ENCODE assay signal across 8 cellular contexts in genomic region chr13:21176195-21176981, GRCh38. TPM values are rescaled to one million over a fixed set of nuclear protein-coding genes. Genes with fewer than 3 reads are reported as not detected.
DNase-seq lines count a peak whose midpoint lies in the region; TF ChIP-seq lines count a peak whose summit lies in the region.

TSS of gene MRPL57 (plus strand) at chr13:21176658. CDS start at chr13:21176917, 259 bp downstream.
TSS of gene SKA3 (minus strand) at chr13:21176552. CDS start at chr13:21176477, 75 bp downstream.

- no peaks in the 10 kb centered on the region for H3K9me3 Mint-ChIP-seq in activated naive CD4-positive, alpha-beta T cell treated with anti-CD3 and anti-CD28 coated beads, Interleukin-2, amount 10 ng/mL, durations not matched to agents 7 days and 5 days

- peak within 1 kb of the TSS; percentile 97 for H3K4me3 Mint-ChIP-seq in activated naive CD4-positive, alpha-beta T cell treated with anti-CD3 and anti-CD28 coated beads, Interleukin-2, amount 10 ng/mL, durations not matched to agents 7 days and 5 days

- H3K27me3 Mint-ChIP-seq in activated naive CD4-positive, alpha-beta T cell treated with anti-CD3 and anti-CD28 coated beads, Interleukin-2, amount 10 ng/mL, durations not matched to agents 7 days and 5 days: peaks cover 6% of the 10 kb centered on the region

- POLR2A ChIA-PET in HEK293T (lab: Yijun Ruan, JAX): interaction anchor here (0.7 to 2.6 kb wide), 29 partner anchors 8 to 991 kb away, joined by 3 to 20 read pairs (median 4); no protein-coding TSS in a partner anchor

- H3K36me3 Mint-ChIP-seq in activated naive CD4-positive, alpha-beta T cell treated with anti-CD3 and anti-CD28 coated beads, Interleukin-2, amount 10 ng/mL, durations not matched to agents 7 days and 5 days: peaks cover 25% of the 10 kb centered on the region

- CTCF ChIA-PET in HEK293T (lab: Yijun Ruan, JAX): interaction anchor here (1.0 kb wide), 1 partner anchor 114 kb away, joined by 8 read pairs; no protein-coding TSS in a partner anchor
- CTCF ChIA-PET in activated naive CD4-positive, alpha-beta T cell treated with anti-CD3 and anti-CD28 coated beads, Interleukin-2, amount 10 ng/mL, durations not matched to agents 7 days and 5 days (lab: Charles Lee): interaction anchor here (1.5 to 2.4 kb wide), 3 partner anchors 122 to 301 kb away, joined by 5 to 13 read pairs (median 10); no protein-coding TSS in a partner anchor

- H3K4me1 Mint-ChIP-seq in activated naive CD4-positive, alpha-beta T cell treated with anti-CD3 and anti-CD28 coated beads, Interleukin-2, amount 10 ng/mL, durations not matched to agents 7 days and 5 days: peaks cover 38% of the 10 kb centered on the region

- H3K27ac Mint-ChIP-seq in activated naive CD4-positive, alpha-beta T cell treated with anti-CD3 and anti-CD28 coated beads, Interleukin-2, amount 10 ng/mL, durations not matched to agents 7 days and 5 days: peak within 1 kb of the TSS; percentile 96

- DNase-seq in GM04504 (ENCODE audit: low read depth) (peak; percentile 86), HEK293T (ENCODE audit: extremely low spot score) (peak; percentile 89), MV-4-11 (lab: John Stamatoyannopoulos, UW) (peak; percentile 90), SK-N-DZ (ENCODE audit: low spot score) (peak; percentile 95), germinal center (ENCODE audit: low spot score) (peak; percentile 95), nucleus accumbens (lab: John Stamatoyannopoulos, UW) (peak; percentile 20 to 93 (median 84))
- peak; percentile 95 for DNase-seq in activated naive CD4-positive, alpha-beta T cell treated with anti-CD3 and anti-CD28 coated beads, Interleukin-2, amount 10 ng/mL, durations not matched to agents 7 days and 5 days

- H3K27ac ChIP-seq in temporal lobe (ENCODE audit: low read depth, low read length): peak within 1 kb of the TSS; percentile 86

TF ChIP-seq in HEK293T, 16 proteins besides CTCF, POLR2A, EP300 and RAD21:
- TF ChIP-seq SUZ12 (IDR thresholded peaks at IDR 0.05): no peak
- peak; percentile 77; the same call in 1 of the 2 replicates for TF ChIP-seq FOXM1 (IDR thresholded peaks at IDR 0.05; ENCODE audit: borderline replicate concordance)
- peak; percentile 59 for TF ChIP-seq L3MBTL2 (conservative IDR thresholded peaks at IDR 0.05)
- TF ChIP-seq ELF4 (IDR thresholded peaks at IDR 0.05): peak; percentile 62
- no peak for TF ChIP-seq ARNT (IDR thresholded peaks at IDR 0.05)
- peak; percentile 30; the same call in 1 of the 2 replicates for TF ChIP-seq TARDBP (IDR thresholded peaks at IDR 0.05)

RNA-seq across cellular contexts. Expression of gene MRPL57, which starts in this region (rescaled TPM):
- polyA plus RNA-seq in SK-N-DZ (2014; cell fraction: cytosol; rRNA removed): 28.0 and 40.6 TPM in 2 replicates
- 21.0 and 30.7 TPM in 2 replicates for polyA plus RNA-seq in SK-N-DZ (2014; cell fraction: nucleus; rRNA removed)
- total RNA-seq in temporal lobe: 12.3 TPM

RNA-seq across cellular contexts. Expression of gene SKA3, which starts in this region (rescaled TPM):
- polyA plus RNA-seq in SK-N-DZ (2014; cell fraction: cytosol; rRNA removed): 27.0 and 36.6 TPM in 2 replicates
- 16.7 and 28.8 TPM in 2 replicates for polyA plus RNA-seq in SK-N-DZ (2014; cell fraction: nucleus; rRNA removed)
- 6.1 TPM for total RNA-seq in temporal lobe

Comparison
In these comparisons a context has a peak if more than half of its experiments do, and no peak if none do; other contexts are left out.
1. Peak in every context shown above with its lines: DNase-seq and H3K27ac ChIP-seq.